28 cellular contexts compared by ENCODE assay signal in the genomic region with DNA sequence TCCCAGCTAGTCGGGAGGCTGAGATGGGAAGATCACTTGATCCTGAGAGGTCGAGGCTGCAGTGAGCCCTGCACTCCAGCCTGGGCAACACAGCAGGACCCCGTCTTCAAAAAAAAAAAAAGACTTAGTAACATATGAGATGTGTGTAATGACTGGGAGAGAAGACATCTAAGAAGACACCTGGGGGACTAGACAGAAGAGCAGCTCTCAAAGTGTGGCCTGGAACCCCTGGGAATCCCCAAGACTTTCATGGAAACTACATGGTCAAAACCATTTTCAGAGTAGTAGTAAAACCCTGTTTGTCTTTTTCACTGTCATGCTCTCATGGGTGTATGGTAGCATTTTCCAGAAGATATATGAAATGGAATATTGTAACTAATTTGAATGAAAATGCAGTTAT. TPM values are rescaled to one million over a fixed set of nuclear protein-coding genes. Genes with fewer than 3 reads are reported as not detected.
"Had no signal": no experiment of that assay in that cellular context is flagged by ENCODE, and none has a peak within 500 bp of the region (broad histone marks: within the 10 kb centered on the region; RNA-seq: fewer than 3 reads in every experiment).

No MANE protein-coding gene starts in this region.

- H3K4me1 ChIP-seq: esophagus squamous epithelium, upper lobe of right lung had no signal

- H3K4me3 ChIP-seq: esophagus squamous epithelium, gastrocnemius medialis, thyroid gland, upper lobe of right lung had no signal

- FAIRE-seq: small intestine had no signal

- DNase-seq: activated CD4-positive, alpha-beta T cell treated with anti-CD3 and anti-CD28 coated beads, Interleukin-2, amount 50 U/mL, for 1 hour; activated CD8-positive, alpha-beta memory T cell treated with anti-CD3 and anti-CD28 coated beads for 24 hours; activated CD8-positive, alpha-beta memory T cell treated with anti-CD3 and anti-CD28 coated beads, Interleukin-2, amount 50 U/mL, for 4 hours; activated naive CD4-positive, alpha-beta T cell treated with Interleukin-2 at 50 U/mL for 16 hours; activated naive CD8-positive, alpha-beta T cell treated with anti-CD3 and anti-CD28 coated beads, Interleukin-2, amount 10 ng/mL, durations not matched to agents 7 days and 5 days; amygdala; cerebellar nuclear complex; cortex of kidney; endodermal cell; esophagus squamous epithelium; gastrocnemius medialis; hippocampal formation; left ventricle myocardium superior; mammary epithelial cell; naive thymus-derived CD8-positive, alpha-beta T cell; small intestine; stimulated activated CD4-positive, alpha-beta T cell treated with anti-CD3 and anti-CD28 coated beads, Interleukin-2, amount 100 ng/mL, for 24 hours; stimulated activated naive CD4-positive, alpha-beta T cell; substantia nigra; T-helper 17 cell; thyroid gland; upper lobe of right lung had no signal

- H3K27ac ChIP-seq: esophagus squamous epithelium, gastrocnemius medialis, thyroid gland, upper lobe of right lung, VCaP had no signal

- H3K9me3 ChIP-seq: esophagus squamous epithelium, gastrocnemius medialis, thyroid gland, upper lobe of right lung had no signal

- ATAC-seq: gastrocnemius medialis; left ventricle myocardium superior; naive thymus-derived CD8-positive, alpha-beta T cell; sciatic nerve; T-helper 17 cell; upper lobe of right lung had no signal

- H3K9me3 Mint-ChIP-seq: activated naive CD8-positive, alpha-beta T cell treated with anti-CD3 and anti-CD28 coated beads, Interleukin-2, amount 10 ng/mL, durations not matched to agents 7 days and 5 days; mesothelial cell of epicardium; naive thymus-derived CD8-positive, alpha-beta T cell had no signal

- H3K36me3 ChIP-seq: gastrocnemius medialis had no signal

- H3K4me1 Mint-ChIP-seq: activated naive CD8-positive, alpha-beta T cell treated with anti-CD3 and anti-CD28 coated beads, Interleukin-2, amount 10 ng/mL, durations not matched to agents 7 days and 5 days had no signal

- H3K4me3 Mint-ChIP-seq: activated naive CD8-positive, alpha-beta T cell treated with anti-CD3 and anti-CD28 coated beads, Interleukin-2, amount 10 ng/mL, durations not matched to agents 7 days and 5 days; endodermal cell; mesothelial cell of epicardium; naive thymus-derived CD8-positive, alpha-beta T cell; T-helper 17 cell had no signal

- H3K27ac Mint-ChIP-seq: activated naive CD8-positive, alpha-beta T cell treated with anti-CD3 and anti-CD28 coated beads, Interleukin-2, amount 10 ng/mL, durations not matched to agents 7 days and 5 days; endodermal cell; mesothelial cell of epicardium; T-helper 17 cell had no signal

- H3K27me3 Mint-ChIP-seq: activated naive CD8-positive, alpha-beta T cell treated with anti-CD3 and anti-CD28 coated beads, Interleukin-2, amount 10 ng/mL, durations not matched to agents 7 days and 5 days; naive thymus-derived CD8-positive, alpha-beta T cell; T-helper 17 cell had no signal

RNA-seq across cellular contexts. Expression of a gene that starts 49.0 kb away (rescaled TPM):
- total RNA-seq: endodermal cell, esophagus squamous epithelium, left ventricle myocardium superior, osteoblast, posterior vena cava, renal cortical epithelial cell, sciatic nerve, T-helper 17 cell, upper lobe of right lung had no signal
- polyA plus RNA-seq: naive thymus-derived CD8-positive, alpha-beta T cell had no signal
